Comparison of ENCODE assay signal across 15 cellular contexts in genomic region chr7:19143930-19144574, GRCh38. TPM values are rescaled to one million over a fixed set of nuclear protein-coding genes. Genes with fewer than 3 reads are reported as not detected.
DNase-seq lines count a peak whose midpoint lies in the region; ATAC-seq and TF ChIP-seq lines count a peak whose summit lies in the region.
"Had no signal": no experiment of that assay in that cellular context is flagged by ENCODE, and none has a peak within 500 bp of the region (broad histone marks: within the 10 kb centered on the region; RNA-seq: fewer than 3 reads in every experiment).

No MANE protein-coding gene starts in this region.

- no peaks in the 10 kb centered on the region for H3K4me1 Mint-ChIP-seq in T-helper 2 cell treated with Interferon-gamma antibody and Interleukin-4, amounts not matched to agents 5 μg/mL and 100 μg/mL, for 36 hours (ENCODE audit: low read depth)
- H3K4me1 Mint-ChIP-seq in endodermal cell (peaks cover 22% of the 10 kb centered on the region), mesothelial cell of epicardium (peaks cover 12% of the 10 kb centered on the region)

- H3K27me3 Mint-ChIP-seq in T-helper 2 cell treated with Interferon-gamma antibody and Interleukin-4, amounts not matched to agents 5 μg/mL and 100 μg/mL, for 36 hours (ENCODE audit: low read depth) = peaks cover 46% of the 10 kb centered on the region
- peaks cover 78% of the 10 kb centered on the region for H3K27me3 Mint-ChIP-seq in endodermal cell (ENCODE audit: insufficient read depth)
- peaks cover 87% of the 10 kb centered on the region for H3K27me3 Mint-ChIP-seq in mesothelial cell of epicardium (ENCODE audit: low read depth)

- no peaks in the 10 kb centered on the region for H3K9me3 Mint-ChIP-seq in T-helper 2 cell treated with Interferon-gamma antibody and Interleukin-4, amounts not matched to agents 5 μg/mL and 100 μg/mL, for 36 hours
- no peaks in the 10 kb centered on the region for H3K9me3 Mint-ChIP-seq in endodermal cell
- no peaks in the 10 kb centered on the region for H3K9me3 Mint-ChIP-seq in mesothelial cell of epicardium

- H3K36me3 ChIP-seq in endodermal cell (ENCODE audit: control insufficient read depth, insufficient read depth, low read length) = no peaks in the 10 kb centered on the region
- no peaks in the 10 kb centered on the region for H3K36me3 ChIP-seq in thoracic aorta
- no peaks in the 10 kb centered on the region for H3K36me3 ChIP-seq in Peyer's patch

- H3K27ac ChIP-seq in endodermal cell (ENCODE audit: low read depth, low read length) = no peak overlapping the region
- H3K27ac ChIP-seq in thoracic aorta = no peak overlapping the region
- H3K27ac ChIP-seq in Peyer's patch = no peak overlapping the region

- DNase-seq in T-helper 2 cell treated with Interferon-gamma antibody and Interleukin-4, amounts not matched to agents 5 μg/mL and 100 μg/mL, for 36 hours (ENCODE audit: low spot score) = no peak
- DNase-seq in T-helper 2 cell (no peak), endodermal cell (peak; percentile 82), mesothelial cell of epicardium (ENCODE audit: low spot score in 2 of 2, unreplicated experiment in 2 of 2) (no peak), thoracic aorta (ENCODE audit: low spot score) (no peak), NCI-H1694 treated with DMSO at 0.1 percent for 48 hours (lab: John Stamatoyannopoulos, UW) (no peak), Peyer's patch (no peak)
- no peak for DNase-seq in stimulated activated CD8-positive, alpha-beta memory T cell treated with anti-CD3 and anti-CD28 coated beads, Interleukin-4, amount 100 ng/mL, for 48 hours
- DNase-seq: Caco-2; effector CD4-positive, alpha-beta T cell; NCI-H1092 treated with DMSO at 0.1 percent for 48 hours; NCI-H524 treated with DMSO at 0.1 percent for 48 hours had no signal

- WGBS in endodermal cell (ENCODE audit: insufficient coverage in 1 of 2, insufficient read length in 1 of 2), 2 experiments = 2 to 10% methylated on average over 2 to 24 of the region's 26 CpGs

- no peak overlapping the region for H3K4me3 Mint-ChIP-seq in T-helper 2 cell treated with Interferon-gamma antibody and Interleukin-4, amounts not matched to agents 5 μg/mL and 100 μg/mL, for 36 hours
- H3K4me3 Mint-ChIP-seq in endodermal cell = peak overlapping the region; percentile 64
- peak overlapping the region; percentile 63 for H3K4me3 Mint-ChIP-seq in mesothelial cell of epicardium
- H3K4me3 Mint-ChIP-seq: memory B cell had no signal

- TF ChIP-seq CTCF in endodermal cell (conservative IDR thresholded peaks at IDR 0.05) = no peak
- TF ChIP-seq CTCF in mesothelial cell of epicardium (IDR thresholded peaks at IDR 0.05; ENCODE audit: unreplicated experiment) = no peak
- TF ChIP-seq CTCF in thoracic aorta (IDR thresholded peaks at IDR 0.05) = no peak
- TF ChIP-seq CTCF in Peyer's patch (IDR thresholded peaks at IDR 0.05) = no peak

- H3K36me3 Mint-ChIP-seq in T-helper 2 cell treated with Interferon-gamma antibody and Interleukin-4, amounts not matched to agents 5 μg/mL and 100 μg/mL, for 36 hours (ENCODE audit: low read depth) = no peaks in the 10 kb centered on the region
- H3K36me3 Mint-ChIP-seq in endodermal cell (ENCODE audit: low read depth) (no peaks in the 10 kb centered on the region), mesothelial cell of epicardium (no peaks in the 10 kb centered on the region)

- H3K9ac ChIP-seq in endodermal cell (ENCODE audit: extremely low read depth, low read length, poor library complexity, severe bottlenecking) = no peak overlapping the region

- peak overlapping the region; percentile 55 for H3K27ac Mint-ChIP-seq in T-helper 2 cell treated with Interferon-gamma antibody and Interleukin-4, amounts not matched to agents 5 μg/mL and 100 μg/mL, for 36 hours
- no peak overlapping the region for H3K27ac Mint-ChIP-seq in endodermal cell
- H3K27ac Mint-ChIP-seq in mesothelial cell of epicardium = no peak overlapping the region
- H3K27ac Mint-ChIP-seq: memory B cell had no signal

- H3K4me1 ChIP-seq in endodermal cell (ENCODE audit: control insufficient read depth, insufficient read depth, low read length) = peaks cover 4% of the 10 kb centered on the region
- H3K4me1 ChIP-seq in thoracic aorta (ENCODE audit: control insufficient read depth in 1 of 2, low read depth in 2 of 2) = peaks cover 0 to 12% of the 10 kb centered on the region in 2 donors
- no peaks in the 10 kb centered on the region for H3K4me1 ChIP-seq in Peyer's patch
- H3K4me1 ChIP-seq: Caco-2 had no signal

- H3K4me3 ChIP-seq in endodermal cell (ENCODE audit: low read length) (peak overlapping the region; percentile 79), thoracic aorta (peak overlapping the region; percentile 65), Peyer's patch (no peak overlapping the region)

- H3K27me3 ChIP-seq in endodermal cell (ENCODE audit: control insufficient read depth, insufficient read depth, low read length, poor library complexity, severe bottlenecking) = peaks cover 78% of the 10 kb centered on the region
- H3K27me3 ChIP-seq in thoracic aorta (replicated peaks; ENCODE audit: insufficient read depth) = no peaks in the 10 kb centered on the region
- peaks cover 0 to 10% of the 10 kb centered on the region in 2 donors for H3K27me3 ChIP-seq in Peyer's patch

- H3K9me3 ChIP-seq in endodermal cell (ENCODE audit: control insufficient read depth, low read length) (no peaks in the 10 kb centered on the region), thoracic aorta (no peaks in the 10 kb centered on the region), Peyer's patch (no peaks in the 10 kb centered on the region)
- H3K9me3 ChIP-seq: Caco-2 had no signal

- no peak for ATAC-seq in thoracic aorta (ENCODE audit: insufficient number of reproducible peaks, low FRiP score, low read depth)

- TF ChIP-seq POLR2A in Peyer's patch (IDR thresholded peaks at IDR 0.05) = no peak

RNA-seq across cellular contexts. Expression of gene FERD3L, which starts 1.2 kb away (rescaled TPM):
- total RNA-seq in endodermal cell (not detected), mesothelial cell of epicardium (not detected in 3 replicates), thoracic aorta (not detected), Peyer's patch (not detected)
- polyA plus RNA-seq in endodermal cell (2013, experiment 1 of 2) = not detected
- polyA plus RNA-seq in endodermal cell (2013, experiment 2 of 2) = not detected
- total RNA-seq: A172, Caco-2, temporal lobe had no signal

RNA-seq across cellular contexts. Expression of gene TWIST1, which starts 26.6 kb away (rescaled TPM):
- under 1 TPM; 0.46 to 0.88 TPM for total RNA-seq in endodermal cell
- polyA plus RNA-seq in endodermal cell (2013, experiment 1 of 2) = 11.1 TPM
- 8.4 TPM for polyA plus RNA-seq in endodermal cell (2013, experiment 2 of 2)
- total RNA-seq in mesothelial cell of epicardium = 111 to 126 TPM (median 120 TPM) in 3 replicates
- total RNA-seq in thoracic aorta = 10 to 100 TPM; 14.2 to 26.0 TPM
- 1 to 10 TPM in 2 of 4 donors, not detected in 2; 1.1 to 2.5 TPM for total RNA-seq in Peyer's patch
- total RNA-seq: Caco-2 had no signal

Comparison
In these comparisons a context has a peak if more than half of its experiments do, and no peak if none do; other contexts are left out.
1. H3K4me3 ChIP-seq: peak in endodermal cell (single experiment) and thoracic aorta (single experiment); none in Peyer's patch (0 of 4).
2. RNA of gene TWIST1, which starts 26.6 kb away (total RNA-seq): 111 to 126 TPM in mesothelial cell of epicardium and 14.2 to 26.0 TPM in thoracic aorta; 1.1 to 2.5 TPM in Peyer's patch and 0.46 to 0.88 TPM in endodermal cell; every median in the first group is over 4 times any median in the second.